ENCODE assay signal across 9 cellular contexts in the genomic region with DNA sequence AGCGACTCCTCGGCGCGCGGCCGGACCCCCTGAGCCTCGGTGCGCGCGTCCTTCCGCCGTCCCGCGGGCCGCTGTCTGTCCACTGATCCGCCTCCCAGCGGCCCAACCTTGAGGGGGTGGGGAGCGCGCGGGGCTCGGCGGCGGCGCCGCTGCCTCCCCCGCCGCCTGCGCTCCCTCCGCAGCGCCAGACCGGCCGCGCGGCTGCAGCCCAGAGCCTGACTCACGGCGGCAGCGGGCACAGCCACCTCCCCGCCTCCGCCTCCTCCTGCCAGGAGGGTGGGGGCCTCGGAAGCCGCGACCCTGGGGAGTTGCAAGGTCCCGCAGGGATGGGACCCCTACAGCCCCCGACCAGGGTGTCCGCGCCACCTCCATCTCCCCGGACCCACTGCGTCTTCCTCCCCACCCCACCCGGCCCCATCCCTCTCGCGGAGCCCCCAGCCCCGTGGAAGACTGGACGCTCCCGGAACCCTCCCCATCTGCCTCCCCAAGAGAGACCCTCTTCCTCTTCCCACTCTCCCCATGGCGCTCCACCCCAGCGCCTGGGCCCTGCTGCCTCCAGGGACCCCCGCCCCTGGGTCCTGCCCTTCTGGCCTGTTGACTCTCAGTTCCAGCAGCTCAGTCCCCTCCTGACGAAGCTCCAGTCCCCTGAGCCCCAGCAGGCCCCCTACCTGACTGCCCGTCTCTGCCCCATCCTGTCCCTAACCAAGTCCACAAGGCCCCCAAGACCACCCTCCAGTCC. TPM values are rescaled to one million over a fixed set of nuclear protein-coding genes. Genes with fewer than 3 reads are reported as not detected.
A peak's percentile ranks its signal among the peaks of the same experiment; 100 is the strongest.
DNase-seq lines count a peak whose midpoint lies in the region; ATAC-seq and TF ChIP-seq lines count a peak whose summit lies in the region.
"Had no signal": no experiment of that assay in that cellular context is flagged by ENCODE, and none has a peak within 500 bp of the region (broad histone marks: within the 10 kb centered on the region; RNA-seq: fewer than 3 reads in every experiment).

No MANE protein-coding gene starts in this region.

- no peak for TF ChIP-seq CTCF in IMR-90 (conservative IDR thresholded peaks at IDR 0.05; ENCODE audit: low read depth, low read length)
- no peak for TF ChIP-seq CTCF in endodermal cell (conservative IDR thresholded peaks at IDR 0.05)
- no peak for TF ChIP-seq CTCF in colonic mucosa (IDR thresholded peaks at IDR 0.05)

- peak overlapping the region; percentile 55 for H2AK9ac ChIP-seq in IMR-90 (replicated peaks; ENCODE audit: low read depth, low read length, poor library complexity)

- H3K9me1 ChIP-seq in IMR-90 (ENCODE audit: insufficient read depth, low read length): 0 out of 2 replicates have a peak, but pooled peaks cover 4% of the 10 kb centered on the region

- WGBS in IMR-90 (ENCODE audit: extremely low coverage in 2 of 2, insufficient read length in 1 of 2), 2 experiments: 9% methylated on average over 8 of the region's 59 CpGs; no CpG with 5 or more reads in 1 of the 2 experiments
- WGBS in endodermal cell (ENCODE audit: insufficient coverage in 1 of 2, insufficient read length in 1 of 2), 2 experiments: 11 to 27% methylated on average over 11 to 59 of the region's 59 CpGs

- H3K9ac ChIP-seq in IMR-90 (ENCODE audit: low read depth, low read length) (no peak overlapping the region), endodermal cell (ENCODE audit: extremely low read depth, low read length, poor library complexity, severe bottlenecking) (no peak overlapping the region), colonic mucosa (ENCODE audit: low read depth in 2 of 2, low read length in 2 of 2) (peak overlapping the region in 1 of 2 donors; percentile 12)

- 0 out of 2 replicates have a peak overlapping the region, but pooled peaks have one; percentile 35 for H3K4ac ChIP-seq in IMR-90 (ENCODE audit: low read depth, low read length)

- H3K18ac ChIP-seq in IMR-90 (ENCODE audit: low read depth, low read length): no peak overlapping the region

- no peak for TF ChIP-seq RAD21 in IMR-90 (IDR thresholded peaks at IDR 0.05; ENCODE audit: low read length)

- H3K9me3 Mint-ChIP-seq in endodermal cell: no peaks in the 10 kb centered on the region

- CTCF ChIA-PET in IMR-90 (lab: Yijun Ruan, JAX): interaction anchor here (0.6 kb wide), 1 partner anchor 130 kb away, joined by 3 read pairs; no protein-coding TSS in a partner anchor

- peaks cover 11% of the 10 kb centered on the region for H4K20me1 ChIP-seq in IMR-90 (ENCODE audit: insufficient read depth, low read length)

- H4K91ac ChIP-seq in IMR-90 (ENCODE audit: insufficient read depth, low read depth, low read length): no peak overlapping the region

- no peaks in the 10 kb centered on the region for H3K79me1 ChIP-seq in IMR-90 (ENCODE audit: low read depth in 1 of 2, low read length in 2 of 2)

- no peak overlapping the region for H4K5ac ChIP-seq in IMR-90 (ENCODE audit: low read depth, low read length)

- peaks cover 8% of the 10 kb centered on the region; the same call in 1 of the 2 replicates for H3K4me1 ChIP-seq in IMR-90 (ENCODE audit: control insufficient read depth, insufficient read depth, low read length)
- H3K4me1 ChIP-seq in endodermal cell (ENCODE audit: control insufficient read depth, insufficient read depth, low read length): no peaks in the 10 kb centered on the region
- no peaks in the 10 kb centered on the region for H3K4me1 ChIP-seq in colonic mucosa

- no peak for TF ChIP-seq POLR2A in IMR-90 (IDR thresholded peaks at IDR 0.05; ENCODE audit: low read depth, low read length)

- H3K27me3 ChIP-seq in IMR-90 (ENCODE audit: control insufficient read depth, insufficient read depth, low read length) (peaks cover 9% of the 10 kb centered on the region; the same call in 1 of the 2 replicates), endodermal cell (ENCODE audit: control insufficient read depth, insufficient read depth, low read length, poor library complexity, severe bottlenecking) (peaks cover 42% of the 10 kb centered on the region), colonic mucosa (peaks cover 14% of the 10 kb centered on the region)

- peaks cover 55% of the 10 kb centered on the region for H3K27me3 Mint-ChIP-seq in endodermal cell (ENCODE audit: insufficient read depth)

- intact Hi-C loops in IMR-90 (cut with micrococcal nuclease): no loop called here
- intact Hi-C loops in colonic mucosa (cut with DNase I): no loop called here

- no peak overlapping the region for H2BK15ac ChIP-seq in IMR-90 (ENCODE audit: low read depth, low read length)

- no peak overlapping the region for H3K14ac ChIP-seq in IMR-90 (replicated peaks; ENCODE audit: low read depth, low read length)

- ATAC-seq in IMR-90 (ENCODE audit: low read depth) (peak; percentile 56), HG03097 (IDR thresholded peaks at IDR 0.05; ENCODE audit: low FRiP score, unreplicated experiment) (no peak), GM19395 (IDR thresholded peaks at IDR 0.05; ENCODE audit: unreplicated experiment) (no peak)

- no peak overlapping the region for H2BK20ac ChIP-seq in IMR-90 (ENCODE audit: low read depth, low read length)

- POLR2A ChIA-PET in IMR-90 (lab: Charles Lee; ENCODE audit: unreplicated experiment): no interaction called here

- in situ Hi-C loops in IMR-90 (cut with MboI; ENCODE audit: low sequenced_read_pairs): no loop called here

- BruUV-seq in IMR-90 (replicated peaks; lab: Mats Ljungman, UMichigan): no TSS peak

- H3K4me3 ChIP-seq in IMR-90 (ENCODE audit: insufficient read depth, low read depth, low read length): no peak overlapping the region
- peak overlapping the region; percentile 35 for H3K4me3 ChIP-seq in endodermal cell (ENCODE audit: low read length)
- H3K4me3 ChIP-seq in colonic mucosa: no peak overlapping the region

- peak; percentile 80 for DNase-seq in AG08396 (ENCODE audit: low spot score)
- no peak for DNase-seq in IMR-90
- no peak for DNase-seq in endodermal cell
- DNase-seq in myocyte (ENCODE audit: low read depth): peak; percentile 64
- DNase-seq in dermis blood vessel endothelial cell: no peak
- DNase-seq in colonic mucosa: no peak
- DNase-seq: naive B cell had no signal

- H3K27ac Mint-ChIP-seq in endodermal cell: no peak overlapping the region

- no peak overlapping the region for H4K8ac ChIP-seq in IMR-90 (ENCODE audit: low read depth in 2 of 2, low read length in 2 of 2)

- H3K23ac ChIP-seq in IMR-90 (ENCODE audit: low read depth, low read length): no peak overlapping the region

- H2AK5ac ChIP-seq in IMR-90 (ENCODE audit: low read depth, low read length): 0 out of 2 replicates have a peak overlapping the region, but pooled peaks have one; percentile 28

- H2AFZ ChIP-seq in IMR-90 (replicated peaks; ENCODE audit: low read length, poor library complexity): peak overlapping the region; percentile 76

- no peak overlapping the region; the same call in 1 of the 2 replicates for H3K4me2 ChIP-seq in IMR-90 (ENCODE audit: low read depth, low read length)

- peaks cover 6% of the 10 kb centered on the region for H3K4me1 Mint-ChIP-seq in endodermal cell

- H3K9me3 ChIP-seq in IMR-90 (ENCODE audit: control insufficient read depth, insufficient read depth, low read length) (no peaks in the 10 kb centered on the region), endodermal cell (ENCODE audit: control insufficient read depth, low read length) (no peaks in the 10 kb centered on the region), colonic mucosa (no peaks in the 10 kb centered on the region)

- H3K27ac ChIP-seq in IMR-90 (ENCODE audit: insufficient read depth, low read length): no peak overlapping the region
- H3K27ac ChIP-seq in endodermal cell (ENCODE audit: low read depth, low read length): no peak overlapping the region
- no peak overlapping the region for H3K27ac ChIP-seq in colonic mucosa

- H3K36me3 ChIP-seq in IMR-90 (ENCODE audit: control insufficient read depth, insufficient read depth, low read length): peaks cover 4% of the 10 kb centered on the region; the same call in 1 of the 2 replicates
- no peaks in the 10 kb centered on the region for H3K36me3 ChIP-seq in endodermal cell (ENCODE audit: control insufficient read depth, insufficient read depth, low read length)
- H3K36me3 ChIP-seq in colonic mucosa: no peaks in the 10 kb centered on the region

- peaks cover 2% of the 10 kb centered on the region for H3K36me3 Mint-ChIP-seq in endodermal cell (ENCODE audit: low read depth)

- dilution Hi-C loops in IMR-90 (cut with HindIII; ENCODE audit: low sequenced_read_pairs, unreplicated experiment): no loop called here

- no peak overlapping the region for H3K56ac ChIP-seq in IMR-90 (ENCODE audit: extremely low read depth, insufficient read depth, low read length)

- no peak overlapping the region for H2BK120ac ChIP-seq in IMR-90 (ENCODE audit: low read depth, low read length)

- no peak overlapping the region for H2BK5ac ChIP-seq in IMR-90 (ENCODE audit: low read depth, low read length, poor library complexity, severe bottlenecking)

- H3K4me3 Mint-ChIP-seq in endodermal cell: peak overlapping the region; percentile 49

RNA-seq across cellular contexts. Expression of a gene that starts 1.2 kb away (rescaled TPM):
- total RNA-seq in IMR-90 (2012; rRNA removed) (under 0.01 and 0.18 TPM in 2 replicates), endodermal cell (1 to 10 TPM in 1 of 2 donors, under 1 TPM in 1; 0.75 to 1.0 TPM), myocyte (3.9 and 8.2 TPM in 2 replicates), dermis blood vessel endothelial cell (0.33 and 1.5 TPM in 2 replicates), colonic mucosa (1 to 10 TPM in 1 of 2 donors, under 1 TPM in 1; 0.42 to 1.1 TPM)
- polyA plus RNA-seq in IMR-90 (2012; rRNA removed): 0.15 and 0.59 TPM in 2 replicates
- polyA plus RNA-seq in IMR-90 (2012; cell fraction: cytosol; rRNA removed): 0.08 and 0.32 TPM in 2 replicates
- polyA plus RNA-seq in IMR-90 (2012; cell fraction: nucleus; rRNA removed; ENCODE audit: low replicate concordance): 0.68 and 1.2 TPM in 2 replicates
- 0.39 TPM for polyA plus RNA-seq in endodermal cell (2013, experiment 1 of 2)
- 0.29 TPM for polyA plus RNA-seq in endodermal cell (2013, experiment 2 of 2)
- polyA plus RNA-seq in myocyte (2012): 42.0 TPM

RNA-seq across cellular contexts. Expression of a gene that starts 14.5 kb away (rescaled TPM):
- total RNA-seq in IMR-90 (2012; rRNA removed): 38.3 and 39.8 TPM in 2 replicates
- polyA plus RNA-seq in IMR-90 (2012; rRNA removed): 151 and 166 TPM in 2 replicates
- polyA plus RNA-seq in IMR-90 (2012; cell fraction: cytosol; rRNA removed): 140 and 321 TPM in 2 replicates
- polyA plus RNA-seq in IMR-90 (2012; cell fraction: nucleus; rRNA removed; ENCODE audit: low replicate concordance): 89.3 and 187 TPM in 2 replicates
- total RNA-seq in endodermal cell: 100 to 1,000 TPM; 185 to 208 TPM
- 92.6 TPM for polyA plus RNA-seq in endodermal cell (2013, experiment 1 of 2)
- polyA plus RNA-seq in endodermal cell (2013, experiment 2 of 2): 86.0 TPM
- total RNA-seq in myocyte: 557 and 650 TPM in 2 replicates
- 2,049 TPM for polyA plus RNA-seq in myocyte (2012)
- total RNA-seq in dermis blood vessel endothelial cell: 383 and 407 TPM in 2 replicates
- total RNA-seq in colonic mucosa: 100 to 1,000 TPM; 633 to 887 TPM

RNA-seq across cellular contexts. Expression of a gene that starts 52.2 kb away (rescaled TPM):
- total RNA-seq in IMR-90 (2012; rRNA removed) (not detected in 2 replicates), endodermal cell (not detected), myocyte (not detected in 2 replicates), dermis blood vessel endothelial cell (0.28 TPM in 1 of 2 replicates, not detected in the other), colonic mucosa (not detected)
- polyA plus RNA-seq in IMR-90 (2012; rRNA removed): not detected in 2 replicates
- polyA plus RNA-seq in IMR-90 (2012; cell fraction: cytosol; rRNA removed): not detected in 2 replicates
- polyA plus RNA-seq in IMR-90 (2012; cell fraction: nucleus; rRNA removed; ENCODE audit: low replicate concordance): not detected in 2 replicates
- not detected for polyA plus RNA-seq in endodermal cell (2013, experiment 1 of 2)
- polyA plus RNA-seq in endodermal cell (2013, experiment 2 of 2): not detected
- polyA plus RNA-seq in myocyte (2012): not detected

Comparison
In these comparisons a context has a peak if more than half of its experiments do, and no peak if none do; other contexts are left out.
1. DNase-seq: peak in AG08396 (single experiment) and myocyte (single experiment); none in IMR-90 (single experiment), endodermal cell (single experiment), dermis blood vessel endothelial cell (single experiment) and colonic mucosa (single experiment).